11 cellular contexts compared by ENCODE assay signal in genomic region chr1:94020764-94021579, GRCh38.
DNase-seq lines count a peak whose midpoint lies in the region; ATAC-seq, FAIRE-seq and TF ChIP-seq lines count a peak whose summit lies in the region.
"Had no signal": no experiment of that assay in that cellular context is flagged by ENCODE, and none has a peak within 500 bp of the region (broad histone marks: within the 10 kb centered on the region; RNA-seq: fewer than 3 reads in every experiment).

No MANE protein-coding gene starts in this region.

- intact Hi-C loops in Right ventricle myocardium superior (cut with DNase I) (loop anchor here (10.0 kb wide), 1 partner anchor 444 kb away; no protein-coding TSS in a partner anchor), cardiac septum (cut with DNase I) (no loop called here)

- ATAC-seq in Right ventricle myocardium superior (ENCODE audit: poor library complexity) (peak; percentile 47), GM18517 (IDR thresholded peaks at IDR 0.05; ENCODE audit: unreplicated experiment) (no peak), HG02938 (IDR thresholded peaks at IDR 0.05; ENCODE audit: unreplicated experiment) (no peak)
- ATAC-seq: left colon had no signal

- H3K27me3 ChIP-seq in bronchial epithelial cell (ENCODE audit: control insufficient read depth, insufficient read depth, low read length) = no peaks in the 10 kb centered on the region
- H3K27me3 ChIP-seq: BLaER1 had no signal

- TF ChIP-seq CTCF in bronchial epithelial cell (IDR thresholded peaks at IDR 0.05; ENCODE audit: insufficient read depth, low read length, severe bottlenecking) = no peak

- H3K4me3 ChIP-seq in bronchial epithelial cell (ENCODE audit: low read depth, low read length) = no peak overlapping the region
- H3K4me3 ChIP-seq: BLaER1 had no signal

- DNase-seq in Right ventricle myocardium superior = no peak
- no peak for DNase-seq in cardiac septum (ENCODE audit: low spot score)
- DNase-seq in bronchial epithelial cell (ENCODE audit: low read depth) = peak; percentile 75
- DNase-seq in islet precursor cell = peak; percentile 54
- DNase-seq in urothelium cell line (ENCODE audit: low spot score) = peak; percentile 62
- no peak for DNase-seq in CD1c-positive myeloid dendritic cell (ENCODE audit: extremely low spot score)
- DNase-seq: activated gamma-delta T cell treated with Interleukin-2 at 50 U/mL for 16 hours, left colon had no signal

- FAIRE-seq in bronchial epithelial cell (lab: Jason Lieb, UNC) (no peak), urothelium cell line (lab: Jason Lieb, UNC) (no peak)

- no peaks in the 10 kb centered on the region for H3K36me3 ChIP-seq in bronchial epithelial cell (ENCODE audit: control insufficient read depth, insufficient read depth, low read length)
- H3K36me3 ChIP-seq: BLaER1 had no signal

Comparison
In these comparisons a context has a peak if more than half of its experiments do, and no peak if none do; other contexts are left out.
1. DNase-seq: peak in bronchial epithelial cell (single experiment), islet precursor cell (single experiment) and urothelium cell line (single experiment); none in Right ventricle myocardium superior (single experiment), cardiac septum (single experiment) and CD1c-positive myeloid dendritic cell (single experiment).